1 cellular context compared by ENCODE assay signal in the genomic region with DNA sequence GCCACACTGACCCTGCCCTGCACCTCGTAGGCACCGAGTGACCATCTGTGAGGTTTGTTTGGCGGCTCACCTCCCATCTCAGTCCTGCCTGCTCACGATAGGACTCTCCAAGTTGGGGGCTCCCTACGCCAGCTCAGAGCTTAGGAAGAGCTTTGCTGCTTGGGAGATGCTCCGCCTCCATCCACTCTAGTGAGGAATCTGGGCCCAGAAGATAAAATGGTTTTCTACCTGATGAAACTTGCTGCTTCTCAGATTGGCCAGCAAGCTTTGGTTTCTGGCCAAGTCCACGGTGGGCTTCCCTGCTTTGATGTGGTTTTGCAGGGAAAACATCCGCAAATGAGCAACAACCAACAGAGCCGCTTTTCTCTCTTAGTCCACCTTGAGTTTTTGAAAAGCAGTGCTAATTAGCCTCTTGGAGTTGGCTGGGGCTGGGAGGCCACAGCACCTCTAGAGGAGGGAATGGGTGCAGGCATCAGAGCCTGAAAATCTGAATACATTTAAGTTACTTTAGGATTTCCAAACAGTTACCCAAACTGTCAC.
A peak's percentile ranks its signal among the peaks of the same experiment; 100 is the strongest.
TF ChIP-seq lines count a peak whose summit lies in the region.

No MANE protein-coding gene starts in this region.

TF ChIP-seq in HepG2, 621 proteins besides CTCF, POLR2A, EP300 and RAD21 (continued from another document and continues in another):
- TF ChIP-seq, protein P1, sequence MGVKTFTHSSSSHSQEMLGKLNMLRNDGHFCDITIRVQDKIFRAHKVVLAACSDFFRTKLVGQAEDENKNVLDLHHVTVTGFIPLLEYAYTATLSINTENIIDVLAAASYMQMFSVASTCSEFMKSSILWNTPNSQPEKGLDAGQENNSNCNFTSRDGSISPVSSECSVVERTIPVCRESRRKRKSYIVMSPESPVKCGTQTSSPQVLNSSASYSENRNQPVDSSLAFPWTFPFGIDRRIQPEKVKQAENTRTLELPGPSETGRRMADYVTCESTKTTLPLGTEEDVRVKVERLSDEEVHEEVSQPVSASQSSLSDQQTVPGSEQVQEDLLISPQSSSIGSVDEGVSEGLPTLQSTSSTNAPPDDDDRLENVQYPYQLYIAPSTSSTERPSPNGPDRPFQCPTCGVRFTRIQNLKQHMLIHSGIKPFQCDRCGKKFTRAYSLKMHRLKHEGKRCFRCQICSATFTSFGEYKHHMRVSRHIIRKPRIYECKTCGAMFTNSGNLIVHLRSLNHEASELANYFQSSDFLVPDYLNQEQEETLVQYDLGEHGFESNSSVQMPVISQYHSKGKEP (CRISPR knock-in tag; IDR thresholded peaks at IDR 0.05), result no peak
- TF ChIP-seq ZNF558 (CRISPR knock-in tag; IDR thresholded peaks at IDR 0.05; ENCODE audit: borderline replicate concordance), result no peak
- TF ChIP-seq, protein P2, sequence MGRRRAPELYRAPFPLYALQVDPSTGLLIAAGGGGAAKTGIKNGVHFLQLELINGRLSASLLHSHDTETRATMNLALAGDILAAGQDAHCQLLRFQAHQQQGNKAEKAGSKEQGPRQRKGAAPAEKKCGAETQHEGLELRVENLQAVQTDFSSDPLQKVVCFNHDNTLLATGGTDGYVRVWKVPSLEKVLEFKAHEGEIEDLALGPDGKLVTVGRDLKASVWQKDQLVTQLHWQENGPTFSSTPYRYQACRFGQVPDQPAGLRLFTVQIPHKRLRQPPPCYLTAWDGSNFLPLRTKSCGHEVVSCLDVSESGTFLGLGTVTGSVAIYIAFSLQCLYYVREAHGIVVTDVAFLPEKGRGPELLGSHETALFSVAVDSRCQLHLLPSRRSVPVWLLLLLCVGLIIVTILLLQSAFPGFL (CRISPR knock-in tag; IDR thresholded peaks at IDR 0.05), result no peak
- peak; percentile 87; the same call in 1 of the 2 replicates for TF ChIP-seq HMG20A (CRISPR knock-in tag; IDR thresholded peaks at IDR 0.05; ENCODE audit: borderline replicate concordance)
- TF ChIP-seq HOXA3 (CRISPR knock-in tag; IDR thresholded peaks at IDR 0.05), result peak; percentile 72; the same call in 1 of the 2 replicates
- TF ChIP-seq ZNF333 (CRISPR knock-in tag; IDR thresholded peaks at IDR 0.05; ENCODE audit: borderline replicate concordance), result no peak
- TF ChIP-seq THYN1 (CRISPR knock-in tag; IDR thresholded peaks at IDR 0.05; ENCODE audit: borderline replicate concordance, low read depth), result no peak
- TF ChIP-seq DMAP1 (CRISPR knock-in tag; IDR thresholded peaks at IDR 0.05), result 0 out of 2 replicates have a peak, but pooled peaks have one; percentile 10
- no peak for TF ChIP-seq SNRNP70 (IDR thresholded peaks at IDR 0.05; ENCODE audit: low read depth, low read length)
- TF ChIP-seq ZNF232 (CRISPR knock-in tag; IDR thresholded peaks at IDR 0.05; ENCODE audit: borderline replicate concordance), result no peak
- no peak for TF ChIP-seq PHF20 (CRISPR knock-in tag; IDR thresholded peaks at IDR 0.05)
- TF ChIP-seq ZSCAN25 (CRISPR knock-in tag; IDR thresholded peaks at IDR 0.05), result no peak
- TF ChIP-seq ZNF773 (CRISPR knock-in tag; IDR thresholded peaks at IDR 0.05; ENCODE audit: borderline replicate concordance), result no peak
- TF ChIP-seq RARA (CRISPR knock-in tag; IDR thresholded peaks at IDR 0.05), result 0 out of 2 replicates have a peak, but pooled peaks have one; percentile 21
- no peak for TF ChIP-seq KAT8 (CRISPR knock-in tag; IDR thresholded peaks at IDR 0.05)
- TF ChIP-seq ZNF775 (CRISPR knock-in tag; IDR thresholded peaks at IDR 0.05; ENCODE audit: borderline replicate concordance), result peak; percentile 33; the same call in 1 of the 2 replicates
- TF ChIP-seq, protein P3, sequence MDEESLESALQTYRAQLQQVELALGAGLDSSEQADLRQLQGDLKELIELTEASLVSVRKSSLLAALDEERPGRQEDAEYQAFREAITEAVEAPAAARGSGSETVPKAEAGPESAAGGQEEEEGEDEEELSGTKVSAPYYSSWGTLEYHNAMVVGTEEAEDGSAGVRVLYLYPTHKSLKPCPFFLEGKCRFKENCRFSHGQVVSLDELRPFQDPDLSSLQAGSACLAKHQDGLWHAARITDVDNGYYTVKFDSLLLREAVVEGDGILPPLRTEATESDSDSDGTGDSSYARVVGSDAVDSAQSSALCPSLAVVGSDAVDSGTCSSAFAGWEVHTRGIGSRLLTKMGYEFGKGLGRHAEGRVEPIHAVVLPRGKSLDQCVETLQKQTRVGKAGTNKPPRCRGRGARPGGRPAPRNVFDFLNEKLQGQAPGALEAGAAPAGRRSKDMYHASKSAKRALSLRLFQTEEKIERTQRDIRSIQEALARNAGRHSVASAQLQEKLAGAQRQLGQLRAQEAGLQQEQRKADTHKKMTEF (CRISPR knock-in tag; IDR thresholded peaks at IDR 0.05), result peak; percentile 62
- no peak for TF ChIP-seq AHR (CRISPR knock-in tag; IDR thresholded peaks at IDR 0.05)
- TF ChIP-seq, protein P4, sequence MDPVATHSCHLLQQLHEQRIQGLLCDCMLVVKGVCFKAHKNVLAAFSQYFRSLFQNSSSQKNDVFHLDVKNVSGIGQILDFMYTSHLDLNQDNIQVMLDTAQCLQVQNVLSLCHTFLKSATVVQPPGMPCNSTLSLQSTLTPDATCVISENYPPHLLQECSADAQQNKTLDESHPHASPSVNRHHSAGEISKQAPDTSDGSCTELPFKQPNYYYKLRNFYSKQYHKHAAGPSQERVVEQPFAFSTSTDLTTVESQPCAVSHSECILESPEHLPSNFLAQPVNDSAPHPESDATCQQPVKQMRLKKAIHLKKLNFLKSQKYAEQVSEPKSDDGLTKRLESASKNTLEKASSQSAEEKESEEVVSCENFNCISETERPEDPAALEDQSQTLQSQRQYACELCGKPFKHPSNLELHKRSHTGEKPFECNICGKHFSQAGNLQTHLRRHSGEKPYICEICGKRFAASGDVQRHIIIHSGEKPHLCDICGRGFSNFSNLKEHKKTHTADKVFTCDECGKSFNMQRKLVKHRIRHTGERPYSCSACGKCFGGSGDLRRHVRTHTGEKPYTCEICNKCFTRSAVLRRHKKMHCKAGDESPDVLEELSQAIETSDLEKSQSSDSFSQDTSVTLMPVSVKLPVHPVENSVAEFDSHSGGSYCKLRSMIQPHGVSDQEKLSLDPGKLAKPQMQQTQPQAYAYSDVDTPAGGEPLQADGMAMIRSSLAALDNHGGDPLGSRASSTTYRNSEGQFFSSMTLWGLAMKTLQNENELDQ (CRISPR knock-in tag; IDR thresholded peaks at IDR 0.05; ENCODE audit: borderline replicate concordance), result no peak
- TF ChIP-seq ZNF30 (CRISPR knock-in tag; IDR thresholded peaks at IDR 0.05), result no peak
- no peak for TF ChIP-seq SKI (IDR thresholded peaks at IDR 0.05; ENCODE audit: partially characterized antibody)
- peak; percentile 59; the same call in 1 of the 2 replicates for TF ChIP-seq ZNF331 (CRISPR knock-in tag; IDR thresholded peaks at IDR 0.05)
- TF ChIP-seq ARID2 (CRISPR knock-in tag; IDR thresholded peaks at IDR 0.05; ENCODE audit: borderline replicate concordance), result no peak
- TF ChIP-seq ZNF766 (CRISPR knock-in tag; IDR thresholded peaks at IDR 0.05; ENCODE audit: borderline replicate concordance), result no peak
- TF ChIP-seq, protein P5, sequence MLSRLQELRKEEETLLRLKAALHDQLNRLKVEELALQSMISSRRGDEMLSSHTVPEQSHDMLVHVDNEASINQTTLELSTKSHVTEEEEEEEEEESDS (CRISPR knock-in tag; IDR thresholded peaks at IDR 0.05; ENCODE audit: borderline replicate concordance), result no peak
- TF ChIP-seq TBP (CRISPR knock-in tag; IDR thresholded peaks at IDR 0.05), result no peak
- no peak for TF ChIP-seq RFX1 (IDR thresholded peaks at IDR 0.05)
- TF ChIP-seq ZKSCAN5 (CRISPR knock-in tag; IDR thresholded peaks at IDR 0.05), result no peak
- no peak for TF ChIP-seq SRSF9 (IDR thresholded peaks at IDR 0.05; ENCODE audit: borderline replicate concordance, insufficient read depth, low read depth, low read length, poor library complexity, severe bottlenecking)
- TF ChIP-seq ZNF619 (CRISPR knock-in tag; IDR thresholded peaks at IDR 0.05), result no peak
- TF ChIP-seq NR2C2 (CRISPR knock-in tag; IDR thresholded peaks at IDR 0.05; ENCODE audit: borderline replicate concordance), result peak; percentile 61
- TF ChIP-seq, protein P6, sequence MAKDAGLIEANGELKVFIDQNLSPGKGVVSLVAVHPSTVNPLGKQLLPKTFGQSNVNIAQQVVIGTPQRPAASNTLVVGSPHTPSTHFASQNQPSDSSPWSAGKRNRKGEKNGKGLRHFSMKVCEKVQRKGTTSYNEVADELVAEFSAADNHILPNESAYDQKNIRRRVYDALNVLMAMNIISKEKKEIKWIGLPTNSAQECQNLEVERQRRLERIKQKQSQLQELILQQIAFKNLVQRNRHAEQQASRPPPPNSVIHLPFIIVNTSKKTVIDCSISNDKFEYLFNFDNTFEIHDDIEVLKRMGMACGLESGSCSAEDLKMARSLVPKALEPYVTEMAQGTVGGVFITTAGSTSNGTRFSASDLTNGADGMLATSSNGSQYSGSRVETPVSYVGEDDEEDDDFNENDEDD (CRISPR knock-in tag; IDR thresholded peaks at IDR 0.05; ENCODE audit: borderline replicate concordance), result no peak
- TF ChIP-seq MEF2D (CRISPR knock-in tag; IDR thresholded peaks at IDR 0.05), result peak; percentile 43; the same call in 1 of the 2 replicates
- TF ChIP-seq ZNF724P (CRISPR knock-in tag; IDR thresholded peaks at IDR 0.05; ENCODE audit: borderline replicate concordance), result no peak
- no peak for TF ChIP-seq ZNF747 (CRISPR knock-in tag; IDR thresholded peaks at IDR 0.05; ENCODE audit: borderline replicate concordance)
- TF ChIP-seq ZBTB20 (CRISPR knock-in tag; IDR thresholded peaks at IDR 0.05; ENCODE audit: borderline replicate concordance, low read depth), result peak; percentile 56; the same call in 1 of the 2 replicates
- TF ChIP-seq, protein P7, sequence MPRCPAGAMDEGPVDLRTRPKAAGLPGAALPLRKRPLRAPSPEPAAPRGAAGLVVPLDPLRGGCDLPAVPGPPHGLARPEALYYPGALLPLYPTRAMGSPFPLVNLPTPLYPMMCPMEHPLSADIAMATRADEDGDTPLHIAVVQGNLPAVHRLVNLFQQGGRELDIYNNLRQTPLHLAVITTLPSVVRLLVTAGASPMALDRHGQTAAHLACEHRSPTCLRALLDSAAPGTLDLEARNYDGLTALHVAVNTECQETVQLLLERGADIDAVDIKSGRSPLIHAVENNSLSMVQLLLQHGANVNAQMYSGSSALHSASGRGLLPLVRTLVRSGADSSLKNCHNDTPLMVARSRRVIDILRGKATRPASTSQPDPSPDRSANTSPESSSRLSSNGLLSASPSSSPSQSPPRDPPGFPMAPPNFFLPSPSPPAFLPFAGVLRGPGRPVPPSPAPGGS (CRISPR knock-in tag; IDR thresholded peaks at IDR 0.05), result no peak
- no peak for TF ChIP-seq NFE2L1 (CRISPR knock-in tag; IDR thresholded peaks at IDR 0.05; ENCODE audit: borderline replicate concordance)
- no peak for TF ChIP-seq HOXA9 (CRISPR knock-in tag; IDR thresholded peaks at IDR 0.05; ENCODE audit: borderline replicate concordance)
- peak; percentile 53; the same call in 1 of the 2 replicates for TF ChIP-seq ZMYM2 (CRISPR knock-in tag; IDR thresholded peaks at IDR 0.05)
- TF ChIP-seq ZNF891 (CRISPR knock-in tag; IDR thresholded peaks at IDR 0.05), result no peak
- no peak for TF ChIP-seq ZIK1 (CRISPR knock-in tag; IDR thresholded peaks at IDR 0.05; ENCODE audit: borderline replicate concordance, low read depth)
- peak; percentile 79 for TF ChIP-seq ZNF430 (CRISPR knock-in tag; IDR thresholded peaks at IDR 0.05)
- TF ChIP-seq MATR3 (CRISPR knock-in tag; IDR thresholded peaks at IDR 0.05), result no peak
- TF ChIP-seq NFYC (CRISPR knock-in tag; IDR thresholded peaks at IDR 0.05), result peak; percentile 38; the same call in 1 of the 2 replicates
- TF ChIP-seq ZNF879 (CRISPR knock-in tag; IDR thresholded peaks at IDR 0.05), result no peak
- peak; percentile 91; the same call in 1 of the 2 replicates for TF ChIP-seq ZNF510 (CRISPR knock-in tag; IDR thresholded peaks at IDR 0.05; ENCODE audit: low read depth)
- TF ChIP-seq RORA (CRISPR knock-in tag; IDR thresholded peaks at IDR 0.05), result no peak
- TF ChIP-seq ZNF772 (CRISPR knock-in tag; IDR thresholded peaks at IDR 0.05), result no peak
- peak; percentile 75; the same call in 1 of the 2 replicates for TF ChIP-seq SOX5 (CRISPR knock-in tag; IDR thresholded peaks at IDR 0.05; ENCODE audit: borderline replicate concordance)
- TF ChIP-seq, protein P8, sequence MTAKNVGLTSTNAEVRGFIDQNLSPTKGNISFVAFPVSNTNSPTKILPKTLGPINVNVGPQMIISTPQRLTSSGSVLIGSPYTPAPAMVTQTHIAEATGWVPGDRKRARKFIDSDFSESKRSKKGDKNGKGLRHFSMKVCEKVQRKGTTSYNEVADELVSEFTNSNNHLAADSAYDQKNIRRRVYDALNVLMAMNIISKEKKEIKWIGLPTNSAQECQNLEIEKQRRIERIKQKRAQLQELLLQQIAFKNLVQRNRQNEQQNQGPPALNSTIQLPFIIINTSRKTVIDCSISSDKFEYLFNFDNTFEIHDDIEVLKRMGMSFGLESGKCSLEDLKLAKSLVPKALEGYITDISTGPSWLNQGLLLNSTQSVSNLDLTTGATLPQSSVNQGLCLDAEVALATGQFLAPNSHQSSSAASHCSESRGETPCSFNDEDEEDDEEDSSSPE (CRISPR knock-in tag; IDR thresholded peaks at IDR 0.05), result no peak
- TF ChIP-seq ZNF75D (CRISPR knock-in tag; IDR thresholded peaks at IDR 0.05; ENCODE audit: borderline replicate concordance), result no peak
- peak; percentile 67; the same call in 1 of the 2 replicates for TF ChIP-seq TBX3 (IDR thresholded peaks at IDR 0.05; ENCODE audit: borderline replicate concordance)
- no peak for TF ChIP-seq RBM39 (IDR thresholded peaks at IDR 0.05; ENCODE audit: low read depth, low read length, poor library complexity, severe bottlenecking)
- TF ChIP-seq RFXAP (CRISPR knock-in tag; IDR thresholded peaks at IDR 0.05; ENCODE audit: borderline replicate concordance), result peak; percentile 36; the same call in 1 of the 2 replicates
- TF ChIP-seq JUN (CRISPR knock-in tag; IDR thresholded peaks at IDR 0.05), result no peak
- TF ChIP-seq, protein P9, sequence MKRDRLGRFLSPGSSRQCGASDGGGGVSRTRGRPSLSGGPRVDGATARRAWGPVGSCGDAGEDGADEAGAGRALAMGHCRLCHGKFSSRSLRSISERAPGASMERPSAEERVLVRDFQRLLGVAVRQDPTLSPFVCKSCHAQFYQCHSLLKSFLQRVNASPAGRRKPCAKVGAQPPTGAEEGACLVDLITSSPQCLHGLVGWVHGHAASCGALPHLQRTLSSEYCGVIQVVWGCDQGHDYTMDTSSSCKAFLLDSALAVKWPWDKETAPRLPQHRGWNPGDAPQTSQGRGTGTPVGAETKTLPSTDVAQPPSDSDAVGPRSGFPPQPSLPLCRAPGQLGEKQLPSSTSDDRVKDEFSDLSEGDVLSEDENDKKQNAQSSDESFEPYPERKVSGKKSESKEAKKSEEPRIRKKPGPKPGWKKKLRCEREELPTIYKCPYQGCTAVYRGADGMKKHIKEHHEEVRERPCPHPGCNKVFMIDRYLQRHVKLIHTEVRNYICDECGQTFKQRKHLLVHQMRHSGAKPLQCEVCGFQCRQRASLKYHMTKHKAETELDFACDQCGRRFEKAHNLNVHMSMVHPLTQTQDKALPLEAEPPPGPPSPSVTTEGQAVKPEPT (CRISPR knock-in tag; IDR thresholded peaks at IDR 0.05; ENCODE audit: low read depth), result 0 out of 2 replicates have a peak, but pooled peaks have one; percentile 63
- TF ChIP-seq U2AF1 (optimal IDR thresholded peaks at IDR 0.05; ENCODE audit: low read depth, low read length), result no peak
- no peak for TF ChIP-seq HOXA7 (CRISPR knock-in tag; IDR thresholded peaks at IDR 0.05)
